ENCODE assay signal across 25 cellular contexts in genomic region chr3:13865106-13865505, GRCh38. TPM values are rescaled to one million over a fixed set of nuclear protein-coding genes. Genes with fewer than 3 reads are reported as not detected.
"Had no signal": no experiment of that assay in that cellular context is flagged by ENCODE, and none has a peak within 500 bp of the region (broad histone marks: within the 10 kb centered on the region; RNA-seq: fewer than 3 reads in every experiment).

No MANE protein-coding gene starts in this region.

- ATAC-seq: natural killer cell treated with Interleukin-12 subunit alpha and Interleukin-12 subunit beta and Interleukin-15 and Interleukin-18, amount 100 ng/mL, for 72 hours had no signal

- H3K27ac Mint-ChIP-seq: activated B cell treated with CpG ODN at 0.5 μM for 24 hours; memory B cell; natural killer cell treated with Interleukin-12 subunit alpha and Interleukin-12 subunit beta and Interleukin-15 and Interleukin-18, amount 100 ng/mL, for 72 hours; type B pancreatic cell had no signal

- H3K9me3 ChIP-seq: esophagus squamous epithelium, left ventricle myocardium inferior, suprapubic skin had no signal

- H3K27ac ChIP-seq: esophagus squamous epithelium, left ventricle myocardium inferior, SK-N-MC, suprapubic skin had no signal

- H3K4me1 Mint-ChIP-seq: activated B cell treated with CpG ODN at 0.5 μM for 24 hours, memory B cell had no signal

- H3K36me3 Mint-ChIP-seq: memory B cell; natural killer cell treated with Interleukin-12 subunit alpha and Interleukin-12 subunit beta and Interleukin-15 and Interleukin-18, amount 100 ng/mL, for 72 hours; type B pancreatic cell had no signal

- H3K4me3 Mint-ChIP-seq: activated B cell treated with CpG ODN at 0.5 μM for 24 hours; memory B cell; natural killer cell treated with Interleukin-12 subunit alpha and Interleukin-12 subunit beta and Interleukin-15 and Interleukin-18, amount 100 ng/mL, for 72 hours; type B pancreatic cell had no signal

- H3K9me3 Mint-ChIP-seq: activated B cell treated with CpG ODN at 0.5 μM for 24 hours; natural killer cell treated with Interleukin-12 subunit alpha and Interleukin-12 subunit beta and Interleukin-15 and Interleukin-18, amount 100 ng/mL, for 72 hours; type B pancreatic cell had no signal

- DNase-seq: activated B cell treated with CpG ODN at 0.5 μM for 24 hours; activated CD4-positive, alpha-beta T cell treated with anti-CD3 and anti-CD28 coated beads, Interleukin-2, amount 50 U/mL, for 48 hours; activated CD8-positive, alpha-beta memory T cell treated with anti-CD3 and anti-CD28 coated beads, Interleukin-2, amount 50 U/mL, for 4 hours; activated gamma-delta T cell treated with Interleukin-2 at 50 U/mL for 16 hours; activated T-cell treated with anti-CD3 and anti-CD28 coated beads, Interleukin-2, amount 50 U/mL, for 48 hours; cortex of kidney; effector CD4-positive, alpha-beta T cell; esophagus squamous epithelium; hippocampal formation; left ventricle myocardium inferior; nucleus accumbens; Right ventricle myocardium superior; stimulated activated CD4-positive, alpha-beta T cell treated with anti-CD3 and anti-CD28 coated beads, Interleukin-15, amount 100 ng/mL, for 24 hours; stimulated activated CD4-positive, alpha-beta T cell treated with anti-CD3 and anti-CD28 coated beads, Interleukin-4, amount 100 ng/mL, for 1 hour; stimulated activated naive CD4-positive, alpha-beta T cell had no signal

RNA-seq across cellular contexts. Expression of gene WNT7A, which starts 14.8 kb away (rescaled TPM):
- total RNA-seq: activated B cell treated with CpG ODN at 0.5 μM for 24 hours; cardiac septum; endothelial cell of umbilical vein; fibroblast of villous mesenchyme; glomerular endothelial cell; left ventricle myocardium inferior; natural killer cell treated with Interleukin-12 subunit alpha and Interleukin-12 subunit beta and Interleukin-15 and Interleukin-18, amount 100 ng/mL, for 72 hours; Right ventricle myocardium superior; skeletal muscle tissue had no signal
- polyA plus RNA-seq: endothelial cell of umbilical vein had no signal
